12 cellular contexts compared by ENCODE assay signal in genomic region chr10:116771101-116771705, GRCh38. TPM values are rescaled to one million over a fixed set of nuclear protein-coding genes. Genes with fewer than 3 reads are reported as not detected.
DNase-seq lines count a peak whose midpoint lies in the region; ATAC-seq and TF ChIP-seq lines count a peak whose summit lies in the region.
"Had no signal": no experiment of that assay in that cellular context is flagged by ENCODE, and none has a peak within 500 bp of the region (broad histone marks: within the 10 kb centered on the region; RNA-seq: fewer than 3 reads in every experiment).

No MANE protein-coding gene starts in this region.

- no peaks in the 10 kb centered on the region for H3K27me3 ChIP-seq in PC-3 (ENCODE audit: low read length)
- no peaks in the 10 kb centered on the region for H3K27me3 ChIP-seq in osteoblast (ENCODE audit: insufficient read depth, low read length)

- intact Hi-C loops in PC-3 (cut with micrococcal nuclease) (no loop called here), Calu3 (cut with micrococcal nuclease; ENCODE audit: unreplicated experiment) (no loop called here)
- intact Hi-C loops in activated CD4-positive, alpha-beta memory T cell treated with anti-CD3 and anti-CD28 coated beads for 36 hours (cut with micrococcal nuclease), result no loop called here

- no peak overlapping the region for H3K4me3 Mint-ChIP-seq in activated CD4-positive, alpha-beta memory T cell treated with anti-CD3 and anti-CD28 coated beads for 36 hours
- H3K4me3 Mint-ChIP-seq in Calu3 (ENCODE audit: low read depth, unreplicated experiment), result no peak overlapping the region
- H3K4me3 Mint-ChIP-seq: CD4-positive, alpha-beta T cell had no signal

- H3K9me3 ChIP-seq in PC-3 (ENCODE audit: low read length) (no peaks in the 10 kb centered on the region), osteoblast (ENCODE audit: low read depth, low read length) (no peaks in the 10 kb centered on the region)
- H3K9me3 ChIP-seq: lower lobe of right lung had no signal

- H3K36me3 Mint-ChIP-seq in activated CD4-positive, alpha-beta memory T cell treated with anti-CD3 and anti-CD28 coated beads for 36 hours, result no peaks in the 10 kb centered on the region
- no peaks in the 10 kb centered on the region for H3K36me3 Mint-ChIP-seq in Calu3 (ENCODE audit: insufficient read depth, unreplicated experiment)

- H3K4me3 ChIP-seq in PC-3 (ENCODE audit: low read length) (no peak overlapping the region), fibroblast of pulmonary artery (replicated peaks; ENCODE audit: low read depth, low read length) (no peak overlapping the region), osteoblast (ENCODE audit: insufficient read depth, low read length) (no peak overlapping the region)
- H3K4me3 ChIP-seq: lower lobe of right lung had no signal

- POLR2A ChIA-PET in PC-3 (lab: Charles Lee; ENCODE audit: unreplicated experiment), result no interaction called here
- POLR2A ChIA-PET in activated CD4-positive, alpha-beta memory T cell treated with anti-CD3 and anti-CD28 coated beads for 36 hours (lab: Charles Lee), result no interaction called here

- H3K4me1 ChIP-seq in PC-3 (ENCODE audit: insufficient read depth, low read length), result peaks cover 33% of the 10 kb centered on the region
- H3K4me1 ChIP-seq in osteoblast (ENCODE audit: insufficient read depth, low read length), result peaks cover 37% of the 10 kb centered on the region
- H3K4me1 ChIP-seq: lower lobe of right lung had no signal

- H3K79me2 ChIP-seq in PC-3 (ENCODE audit: low read length) (no peaks in the 10 kb centered on the region), osteoblast (ENCODE audit: insufficient read depth, low read length) (no peaks in the 10 kb centered on the region)

- no peaks in the 10 kb centered on the region for H3F3A ChIP-seq in PC-3 (ENCODE audit: low read length, unreplicated experiment)

- H3K36me3 ChIP-seq in PC-3 (ENCODE audit: low read depth, low read length) (no peaks in the 10 kb centered on the region), osteoblast (ENCODE audit: insufficient read depth, low read length) (no peaks in the 10 kb centered on the region)
- H3K36me3 ChIP-seq: lower lobe of right lung had no signal

- H3K27me3 Mint-ChIP-seq in activated CD4-positive, alpha-beta memory T cell treated with anti-CD3 and anti-CD28 coated beads for 36 hours, result peaks cover 30% of the 10 kb centered on the region
- H3K27me3 Mint-ChIP-seq in Calu3 (ENCODE audit: unreplicated experiment), result no peaks in the 10 kb centered on the region

- no peaks in the 10 kb centered on the region for H3K9me2 ChIP-seq in PC-3 (replicated peaks; ENCODE audit: low read length)

- no peak overlapping the region for H3K9ac ChIP-seq in PC-3 (ENCODE audit: low read length)

- CTCF ChIA-PET in PC-3 (lab: Charles Lee) (no interaction called here), Calu3 (lab: Charles Lee) (no interaction called here)
- CTCF ChIA-PET in activated CD4-positive, alpha-beta memory T cell treated with anti-CD3 and anti-CD28 coated beads for 36 hours (lab: Charles Lee), result no interaction called here

- H4K20me1 ChIP-seq in PC-3 (ENCODE audit: low read length) (no peaks in the 10 kb centered on the region), osteoblast (ENCODE audit: insufficient read depth, low read length) (no peaks in the 10 kb centered on the region)

- no peaks in the 10 kb centered on the region for H3K9me3 Mint-ChIP-seq in activated CD4-positive, alpha-beta memory T cell treated with anti-CD3 and anti-CD28 coated beads for 36 hours
- H3K9me3 Mint-ChIP-seq in Calu3 (ENCODE audit: low read depth, unreplicated experiment), result no peaks in the 10 kb centered on the region
- H3K9me3 Mint-ChIP-seq: CD4-positive, alpha-beta T cell had no signal

- H3K27ac ChIP-seq in PC-3 (ENCODE audit: low read length) (peak overlapping the region; percentile 30; the same call in 1 of the 2 replicates), osteoblast (ENCODE audit: low read depth, low read length) (peak overlapping the region; percentile 65)
- H3K27ac ChIP-seq: lower lobe of right lung had no signal

- H2AFZ ChIP-seq in PC-3 (ENCODE audit: low read length) (no peak overlapping the region), osteoblast (ENCODE audit: low read length) (peak overlapping the region; percentile 58)

- no TSS peak for BruUV-seq in PC-3 (replicated peaks; lab: Mats Ljungman, UMichigan)
- BruUV-seq in Calu3 (replicated peaks; lab: Mats Ljungman, UMichigan), result no TSS peak

- TF ChIP-seq CTCF in PC-3 (conservative IDR thresholded peaks at IDR 0.05; ENCODE audit: low read depth, low read length), result no peak
- no peak for TF ChIP-seq CTCF in fibroblast of pulmonary artery (IDR thresholded peaks at IDR 0.05; ENCODE audit: low read length, missing control alignments)
- no peak for TF ChIP-seq CTCF in osteoblast (IDR thresholded peaks at IDR 0.05; ENCODE audit: extremely low read depth, low read depth, low read length)
- no peak for TF ChIP-seq CTCF in Calu3 (IDR thresholded peaks at IDR 0.05; ENCODE audit: unreplicated experiment)

- no peaks in the 10 kb centered on the region for H3K4me1 Mint-ChIP-seq in activated CD4-positive, alpha-beta memory T cell treated with anti-CD3 and anti-CD28 coated beads for 36 hours (ENCODE audit: low read depth)
- H3K4me1 Mint-ChIP-seq in Calu3 (ENCODE audit: low read depth, unreplicated experiment), result peaks cover 7% of the 10 kb centered on the region

- H3K27ac Mint-ChIP-seq in activated CD4-positive, alpha-beta memory T cell treated with anti-CD3 and anti-CD28 coated beads for 36 hours, result no peak overlapping the region
- H3K27ac Mint-ChIP-seq in Calu3 (ENCODE audit: unreplicated experiment), result no peak overlapping the region
- H3K27ac Mint-ChIP-seq: CD4-positive, alpha-beta T cell had no signal

- peak overlapping the region; percentile 65 for H3K4me2 ChIP-seq in PC-3 (ENCODE audit: low read length)
- H3K4me2 ChIP-seq in osteoblast (ENCODE audit: insufficient read depth, low read length), result peak overlapping the region; percentile 63

- DNase-seq in AG08395 (ENCODE audit: low spot score) (peak; percentile 93), PC-3 (peak; percentile 86), fibroblast of pulmonary artery (ENCODE audit: low read depth) (peak; percentile 95), osteoblast (ENCODE audit: insufficient read length, low spot score, missing footprints) (peak; percentile 97), Calu3 (no peak), midbrain (lab: John Stamatoyannopoulos, UW) (no peak)
- no peak for DNase-seq in stimulated activated naive CD4-positive, alpha-beta T cell (lab: John Stamatoyannopoulos, UW)
- DNase-seq in activated CD4-positive, alpha-beta memory T cell treated with anti-CD3 and anti-CD28 coated beads for 36 hours, result no peak
- DNase-seq: CD4-positive, alpha-beta T cell; lower lobe of right lung had no signal

- ATAC-seq in PC-3, result no peak
- ATAC-seq: Panc1 had no signal

RNA-seq across cellular contexts. Expression of gene HSPA12A, which starts 28.8 kb away (rescaled TPM):
- total RNA-seq in PC-3 (2014; rRNA removed) (1.8 and 3.1 TPM in 2 replicates), osteoblast (10.0 and 10.9 TPM in 2 replicates), Calu3 (2022) (2.4 and 3.2 TPM in 2 replicates)
- under 1 TPM; 0.40 to 0.41 TPM for total RNA-seq in activated CD4-positive, alpha-beta memory T cell treated with anti-CD3 and anti-CD28 coated beads for 36 hours
- total RNA-seq: activated CD8-positive, alpha-beta memory T cell treated with anti-CD3 and anti-CD28 coated beads for 36 hours had no signal

Comparison
In these comparisons a context has a peak if more than half of its experiments do, and no peak if none do; other contexts are left out.
1. DNase-seq: peak in AG08395 (single experiment), PC-3 (single experiment), fibroblast of pulmonary artery (single experiment) and osteoblast (single experiment); none in stimulated activated naive CD4-positive, alpha-beta T cell (0 of 6), activated CD4-positive, alpha-beta memory T cell treated with anti-CD3 and anti-CD28 coated beads for 36 hours (single experiment), Calu3 (single experiment) and midbrain (single experiment).